ENCODE assay signal across 31 cellular contexts in the genomic region with DNA sequence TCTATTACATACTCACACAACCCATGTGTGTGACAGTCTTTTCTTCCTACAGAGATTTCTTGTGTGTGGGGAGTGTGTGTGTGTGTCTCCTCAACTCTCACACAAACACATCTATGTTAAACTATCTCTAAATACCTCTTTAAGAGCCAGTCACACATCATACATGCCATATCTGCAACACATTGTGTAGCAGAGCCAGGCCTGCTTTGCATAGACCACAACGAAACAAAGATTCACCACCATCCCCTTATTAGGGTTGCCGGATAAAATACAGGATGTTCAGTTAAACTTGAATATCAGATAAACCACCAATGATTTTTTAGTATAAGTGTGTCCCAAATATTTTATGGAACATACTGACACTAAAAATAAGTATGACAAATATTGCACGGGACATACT. TPM values are rescaled to one million over a fixed set of nuclear protein-coding genes. Genes with fewer than 3 reads are reported as not detected.
DNase-seq lines count a peak whose midpoint lies in the region; ATAC-seq and TF ChIP-seq lines count a peak whose summit lies in the region.
"Had no signal": no experiment of that assay in that cellular context is flagged by ENCODE, and none has a peak within 500 bp of the region (broad histone marks: within the 10 kb centered on the region; RNA-seq: fewer than 3 reads in every experiment).

No MANE protein-coding gene starts in this region.

- ATAC-seq in GM18517 (IDR thresholded peaks at IDR 0.05; ENCODE audit: unreplicated experiment) (peak; percentile 65), GM19397 (IDR thresholded peaks at IDR 0.05; ENCODE audit: unreplicated experiment) (peak; percentile 54), HG02642 (IDR thresholded peaks at IDR 0.05; ENCODE audit: poor library complexity, unreplicated experiment) (peak; percentile 52), HG03354 (IDR thresholded peaks at IDR 0.05; ENCODE audit: poor library complexity, severe bottlenecking, unreplicated experiment) (peak; percentile 81), HG03378 (IDR thresholded peaks at IDR 0.05; ENCODE audit: unreplicated experiment) (no peak), GM21423 (IDR thresholded peaks at IDR 0.05; ENCODE audit: unreplicated experiment) (no peak)
- ATAC-seq: activated CD4-positive, alpha-beta T cell treated with anti-CD3 and anti-CD28 coated beads for 36 hours; naive thymus-derived CD8-positive, alpha-beta T cell; stimulated activated effector memory CD8-positive, alpha-beta T cell treated with anti-CD3 and anti-CD28 coated beads, Interleukin-12 subunit alpha, Interleukin-12 subunit beta, amount 100 ng/mL, for 72 hours had no signal

- H3K79me2 ChIP-seq in smooth muscle cell (ENCODE audit: low read depth), result no peaks in the 10 kb centered on the region

- DNase-seq in smooth muscle cell (lab: John Stamatoyannopoulos, UW; ENCODE audit: unreplicated experiment) (no peak), H7 (no peak)
- DNase-seq: 8988T; activated CD4-positive, alpha-beta T cell treated with anti-CD3 and anti-CD28 coated beads for 36 hours; activated CD8-positive, alpha-beta memory T cell treated with anti-CD3 and anti-CD28 coated beads for 24 hours; activated gamma-delta T cell treated with Interleukin-2 at 50 U/mL for 16 hours; activated T-cell treated with anti-CD3 and anti-CD28 coated beads, Interleukin-2, amount 50 U/mL, for 1 hour; CD4-positive, alpha-beta memory T cell; DMS 273 treated with DMSO at 0.1 percent for 48 hours; Kasumi-1; midbrain; MV-4-11; naive thymus-derived CD8-positive, alpha-beta T cell; NCI-H1694; NCI-H526 treated with DMSO at 0.1 percent for 48 hours had no signal

- no peaks in the 10 kb centered on the region for H4K20me1 ChIP-seq in smooth muscle cell (ENCODE audit: low read depth)

- H3K4me2 ChIP-seq in smooth muscle cell, result no peak overlapping the region

- 91% methylated on average over 3 of the region's 3 CpGs for WGBS in smooth muscle cell (ENCODE audit: low lambda C conversion rate)

- H3K4me1 ChIP-seq in smooth muscle cell (ENCODE audit: low read depth), result no peaks in the 10 kb centered on the region

- TF ChIP-seq CTCF in smooth muscle cell (IDR thresholded peaks at IDR 0.05; ENCODE audit: borderline replicate concordance, insufficient read depth, poor library complexity, severe bottlenecking), result no peak

- H3K27me3 ChIP-seq in smooth muscle cell (ENCODE audit: low read depth) (no peaks in the 10 kb centered on the region), H7 (ENCODE audit: control insufficient read depth, insufficient read depth, low read length) (no peaks in the 10 kb centered on the region)

- no peak overlapping the region for H2AFZ ChIP-seq in smooth muscle cell (ENCODE audit: low read depth)

- H3K27ac ChIP-seq in smooth muscle cell (ENCODE audit: low read depth), result no peak overlapping the region
- H3K27ac ChIP-seq: HL-60, RWPE1 had no signal

- no peaks in the 10 kb centered on the region for H3K36me3 ChIP-seq in smooth muscle cell (ENCODE audit: low read depth)
- H3K36me3 ChIP-seq in H7 (replicated peaks; ENCODE audit: control insufficient read depth, insufficient read depth, low read length), result no peaks in the 10 kb centered on the region

- no peaks in the 10 kb centered on the region for H3F3A ChIP-seq in smooth muscle cell (ENCODE audit: low read depth)

- no peak overlapping the region for H3K9ac ChIP-seq in smooth muscle cell (ENCODE audit: low read depth)

- H3K9me3 ChIP-seq in smooth muscle cell (replicated peaks; ENCODE audit: low read depth), result no peaks in the 10 kb centered on the region

- no peak overlapping the region for H3K4me3 ChIP-seq in smooth muscle cell
- no peak overlapping the region for H3K4me3 ChIP-seq in H7 (ENCODE audit: insufficient read depth, low read depth, low read length)

RNA-seq across cellular contexts. Expression of a gene that starts 2.3 kb away (rescaled TPM):
- not detected in 2 replicates for total RNA-seq in smooth muscle cell
- polyA plus RNA-seq in smooth muscle cell, result not detected in 2 replicates
- total RNA-seq in H7 (2014; rRNA removed; shearing (Covaris generic)), result not detected in 2 replicates
- total RNA-seq: activated CD4-positive, alpha-beta T cell treated with anti-CD3 and anti-CD28 coated beads for 36 hours; CD4-positive, alpha-beta memory T cell; chondrocyte; lower leg skin; naive thymus-derived CD8-positive, alpha-beta T cell; omental fat pad; skeletal muscle tissue; temporal lobe; urinary bladder had no signal
- polyA plus RNA-seq: CD4-positive, alpha-beta memory T cell; keratinocyte; naive thymus-derived CD8-positive, alpha-beta T cell; urinary bladder had no signal

Comparison
In these comparisons a context has a peak if more than half of its experiments do, and no peak if none do; other contexts are left out.
1. ATAC-seq: peak in GM18517 (single experiment), GM19397 (single experiment), HG02642 (single experiment) and HG03354 (single experiment); none in HG03378 (single experiment) and GM21423 (single experiment).